Comparison of ENCODE assay signal across 19 cellular contexts in genomic region chr5:32692066-32692746, GRCh38. TPM values are rescaled to one million over a fixed set of nuclear protein-coding genes. Genes with fewer than 3 reads are reported as not detected.
DNase-seq lines count a peak whose midpoint lies in the region; ATAC-seq, FAIRE-seq and TF ChIP-seq lines count a peak whose summit lies in the region.
"Had no signal": no experiment of that assay in that cellular context is flagged by ENCODE, and none has a peak within 500 bp of the region (broad histone marks: within the 10 kb centered on the region; RNA-seq: fewer than 3 reads in every experiment).

No MANE protein-coding gene starts in this region.

- H3K36me3 ChIP-seq in tibial artery (no peaks in the 10 kb centered on the region), neuronal stem cell (replicated peaks in 1 of 2; ENCODE audit: control insufficient read depth in 2 of 2, insufficient read depth in 2 of 2, low read length in 2 of 2) (no peaks in the 10 kb centered on the region)
- H3K36me3 ChIP-seq: colonic mucosa, HAP-1 had no signal

- no peaks in the 10 kb centered on the region for H3K4me1 Mint-ChIP-seq in natural killer cell
- H3K4me1 Mint-ChIP-seq: activated naive CD8-positive, alpha-beta T cell treated with anti-CD3 and anti-CD28 coated beads, Interleukin-2, amount 50 U/mL, for 24 hours had no signal

- H3K27me3 ChIP-seq in tibial artery (no peaks in the 10 kb centered on the region), neuronal stem cell (ENCODE audit: control insufficient read depth in 3 of 3, insufficient read depth in 3 of 3, low read depth in 1 of 3, low read length in 3 of 3) (peaks cover 0 to 3% (median 0%) of the 10 kb centered on the region in 3 experiments)
- H3K27me3 ChIP-seq: colonic mucosa had no signal

- no peak overlapping the region for H3K4me3 ChIP-seq in astrocyte of the spinal cord (ENCODE audit: low read depth, low read length)
- H3K4me3 ChIP-seq in tibial artery: no peak overlapping the region
- H3K4me3 ChIP-seq in neuronal stem cell (ENCODE audit: low read length in 2 of 2): no peak overlapping the region
- H3K4me3 ChIP-seq: colonic mucosa, HAP-1 had no signal

- in situ Hi-C loops in astrocyte of the spinal cord (cut with HindIII; ENCODE audit: low sequenced_read_pairs): no loop called here

- peaks cover 5% of the 10 kb centered on the region for H3K36me3 Mint-ChIP-seq in natural killer cell
- H3K36me3 Mint-ChIP-seq: activated CD4-positive, alpha-beta memory T cell treated with anti-CD3 and anti-CD28 coated beads for 36 hours; CD8-positive, alpha-beta T cell had no signal

- ATAC-seq in natural killer cell: no peak
- ATAC-seq: activated naive CD8-positive, alpha-beta T cell treated with anti-CD3 and anti-CD28 coated beads, Interleukin-2, amount 50 U/mL, for 24 hours; CD8-positive, alpha-beta T cell; HepG2; Panc1 had no signal

- FAIRE-seq in H54 (lab: Jason Lieb, UNC): peak; percentile 23
- FAIRE-seq: HepG2 had no signal

- DNase-seq in H54 (ENCODE audit: insufficient read length, low spot score) (no peak), astrocyte of the spinal cord (ENCODE audit: low read depth, low spot score) (peak; percentile 60), hepatic stellate cell (ENCODE audit: low spot score) (peak; percentile 67), tibial artery (no peak), NCI-H524 (lab: John Stamatoyannopoulos, UW) (no peak), natural killer cell (no peak), neuronal stem cell (ENCODE audit: low spot score) (no peak)
- DNase-seq: activated CD4-positive, alpha-beta memory T cell treated with anti-CD3 and anti-CD28 coated beads for 36 hours; activated naive CD8-positive, alpha-beta T cell treated with anti-CD3 and anti-CD28 coated beads, Interleukin-2, amount 50 U/mL, for 24 hours; CD8-positive, alpha-beta T cell; colonic mucosa; hippocampal formation; NCI-H2081; SW 1271 had no signal

- no peak for TF ChIP-seq POLR2A in H54 (IDR thresholded peaks at IDR 0.05; ENCODE audit: low read depth, low read length)

- no peak overlapping the region for H2BK15ac ChIP-seq in neuronal stem cell (ENCODE audit: low read length)

- no peak overlapping the region for H3K27ac Mint-ChIP-seq in natural killer cell
- H3K27ac Mint-ChIP-seq: activated CD4-positive, alpha-beta memory T cell treated with anti-CD3 and anti-CD28 coated beads for 36 hours; activated naive CD8-positive, alpha-beta T cell treated with anti-CD3 and anti-CD28 coated beads, Interleukin-2, amount 50 U/mL, for 24 hours; CD8-positive, alpha-beta T cell; progenitor cell of endocrine pancreas had no signal

- H3K4ac ChIP-seq in neuronal stem cell (ENCODE audit: low read length): no peak overlapping the region

- H3K79me1 ChIP-seq in neuronal stem cell (ENCODE audit: low read depth, low read length): no peaks in the 10 kb centered on the region

- H3K23ac ChIP-seq in neuronal stem cell (ENCODE audit: low read depth, low read length, poor library complexity): no peak overlapping the region

- H2AK5ac ChIP-seq in neuronal stem cell (ENCODE audit: low read depth, low read length): no peak overlapping the region

- H3K9me3 Mint-ChIP-seq in natural killer cell: no peaks in the 10 kb centered on the region

- no peak overlapping the region for H3K4me3 Mint-ChIP-seq in natural killer cell
- H3K4me3 Mint-ChIP-seq: activated CD4-positive, alpha-beta memory T cell treated with anti-CD3 and anti-CD28 coated beads for 36 hours; activated naive CD8-positive, alpha-beta T cell treated with anti-CD3 and anti-CD28 coated beads, Interleukin-2, amount 50 U/mL, for 24 hours; CD8-positive, alpha-beta T cell had no signal

- H2BK12ac ChIP-seq in neuronal stem cell (ENCODE audit: low read length): no peak overlapping the region

- H4K8ac ChIP-seq in neuronal stem cell (ENCODE audit: low read depth, low read length): no peak overlapping the region

- H3K9me3 ChIP-seq in tibial artery (no peaks in the 10 kb centered on the region), neuronal stem cell (replicated peaks in 1 of 2; ENCODE audit: control insufficient read depth in 2 of 2, insufficient read depth in 1 of 2, low read depth in 1 of 2, low read length in 2 of 2) (no peaks in the 10 kb centered on the region)
- H3K9me3 ChIP-seq: colonic mucosa, HAP-1 had no signal

- TF ChIP-seq CTCF in astrocyte of the spinal cord (IDR thresholded peaks at IDR 0.05; ENCODE audit: low read depth, low read length): no peak
- no peak for TF ChIP-seq CTCF in tibial artery (IDR thresholded peaks at IDR 0.05)
- TF ChIP-seq CTCF in natural killer cell (IDR thresholded peaks at IDR 0.05): no peak

- H3K14ac ChIP-seq in neuronal stem cell (ENCODE audit: low read length): no peak overlapping the region

- peaks cover 14 to 25% of the 10 kb centered on the region in 2 donors for H3K27me3 Mint-ChIP-seq in natural killer cell (ENCODE audit: low read depth in 2 of 2)
- H3K27me3 Mint-ChIP-seq: progenitor cell of endocrine pancreas had no signal

- intact Hi-C loops in tibial artery (cut with DNase I; ENCODE audit: low total_unique reads) (no loop called here), natural killer cell (cut with micrococcal nuclease) (no loop called here)

- H3K4me2 ChIP-seq in neuronal stem cell (ENCODE audit: insufficient read depth, low read length, poor library complexity, severe bottlenecking): no peak overlapping the region

- H4K91ac ChIP-seq in neuronal stem cell (ENCODE audit: low read depth, low read length, poor library complexity): no peak overlapping the region

- H3K18ac ChIP-seq in neuronal stem cell (ENCODE audit: low read length): no peak overlapping the region

- no CpG with 5 or more reads among the region's 3 CpGs for WGBS in neuronal stem cell (ENCODE audit: extremely low coverage in 2 of 2, insufficient read length in 2 of 2, insufficient replicate concordance in 1 of 2), 2 donors

- H3K27ac ChIP-seq in tibial artery: peak overlapping the region; percentile 1 to 54
- H3K27ac ChIP-seq in neuronal stem cell (replicated peaks; ENCODE audit: low read length): no peak overlapping the region
- H3K27ac ChIP-seq: colonic mucosa, epithelial cell of prostate had no signal

- no peak overlapping the region for H2AFZ ChIP-seq in neuronal stem cell (ENCODE audit: low read length)

- no peak overlapping the region for H2BK120ac ChIP-seq in neuronal stem cell (ENCODE audit: low read depth, low read length)

- H2BK5ac ChIP-seq in neuronal stem cell (ENCODE audit: low read length): no peak overlapping the region

- no peak overlapping the region for H3K9ac ChIP-seq in neuronal stem cell (ENCODE audit: low read depth, low read length, poor library complexity)

- H3K4me1 ChIP-seq in tibial artery (peaks cover 0 to 51% (median 15%) of the 10 kb centered on the region in 4 donors), neuronal stem cell (ENCODE audit: control insufficient read depth in 2 of 2, insufficient read depth in 1 of 2, low read depth in 1 of 2, low read length in 2 of 2) (no peaks in the 10 kb centered on the region)
- H3K4me1 ChIP-seq: colonic mucosa, HAP-1 had no signal

RNA-seq across cellular contexts. Expression of gene NPR3, which starts 18.9 kb away (rescaled TPM):
- total RNA-seq in natural killer cell: under 1 TPM in 1 of 3 donors, not detected in 2; 0.23 TPM
- polyA plus RNA-seq in neuronal stem cell (2013, experiment 1 of 2): 0.07 TPM
- polyA plus RNA-seq in neuronal stem cell (2013, experiment 2 of 2): 0.04 TPM
- total RNA-seq: CD8-positive, alpha-beta T cell; HepG2 had no signal

Comparison
In these comparisons a context has a peak if more than half of its experiments do, and no peak if none do; other contexts are left out.
1. DNase-seq: peak in astrocyte of the spinal cord (single experiment) and hepatic stellate cell (single experiment); none in H54 (single experiment), tibial artery (0 of 2), NCI-H524 (0 of 2), natural killer cell (single experiment) and neuronal stem cell (single experiment).